ENCODE assay signal across 14 cellular contexts in the genomic region with DNA sequence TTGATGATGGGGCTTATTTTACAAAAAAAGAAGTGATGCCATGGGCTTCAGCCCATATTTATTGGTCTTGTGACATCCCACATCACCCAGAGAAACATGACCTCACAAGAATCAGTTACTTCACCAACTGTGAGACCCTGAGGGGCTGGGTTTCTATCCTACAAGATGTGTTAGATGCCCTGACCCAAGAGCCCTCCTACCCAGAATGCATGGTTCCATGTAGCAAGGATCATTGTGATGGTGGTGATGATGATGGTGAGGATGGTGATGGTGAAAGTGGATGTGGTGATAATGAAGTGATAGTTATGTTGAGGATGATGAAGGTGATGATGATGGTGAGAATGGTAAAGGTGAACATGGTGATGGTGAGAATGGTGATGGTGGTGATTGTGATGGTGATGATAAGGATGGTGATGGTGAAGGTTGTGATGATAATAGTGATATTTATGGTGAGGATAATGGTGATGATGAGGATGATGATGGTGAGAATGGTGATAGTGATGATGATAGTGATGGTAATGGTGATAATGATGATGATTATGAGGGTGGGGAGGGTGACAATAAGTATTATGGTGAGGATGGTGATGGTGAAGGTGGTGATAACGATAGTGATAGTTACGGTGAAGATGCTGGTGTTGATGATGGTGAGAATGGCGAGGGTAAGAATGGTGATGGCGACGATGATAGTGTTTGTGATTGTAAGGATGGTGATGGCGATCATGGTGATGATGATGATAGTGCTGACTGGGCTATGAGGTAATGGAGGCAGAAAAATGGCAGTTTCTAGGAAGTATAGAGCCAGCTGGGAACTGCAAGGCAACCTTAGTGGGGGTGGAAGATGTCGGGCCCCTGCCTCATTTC. TPM values are rescaled to one million over a fixed set of nuclear protein-coding genes. Genes with fewer than 3 reads are reported as not detected.
A peak's percentile ranks its signal among the peaks of the same experiment; 100 is the strongest.
DNase-seq lines count a peak whose midpoint lies in the region; ATAC-seq and TF ChIP-seq lines count a peak whose summit lies in the region.
"Not testable (repeated sequence)": the region's sequence is repeated elsewhere in the genome, so short reads cannot be mapped to it uniquely, and the experiment has no call there.
"Had no signal": no experiment of that assay in that cellular context is flagged by ENCODE, and none has a peak within 500 bp of the region (broad histone marks: within the 10 kb centered on the region; RNA-seq: fewer than 3 reads in every experiment).

No MANE protein-coding gene starts in this region.

- not testable (repeated sequence) for H2BK120ac ChIP-seq in H9 (ENCODE audit: low read depth, low read length, poor library complexity, severe bottlenecking); mesendoderm (ENCODE audit: low read depth, low read length); trophoblast cell (ENCODE audit: insufficient read depth, low read length, poor library complexity)

- not testable (repeated sequence) for H3K4me2 ChIP-seq in H9 (ENCODE audit: insufficient read depth, insufficient read length, low read length); mesendoderm (ENCODE audit: low read length); trophoblast cell (ENCODE audit: low read length)

- H3K9me3 Mint-ChIP-seq in H9: peaks cover 78 to 88% of the 10 kb centered on the region in 2 experiments
- peaks cover 21% of the 10 kb centered on the region for H3K9me3 Mint-ChIP-seq in activated T-cell treated with anti-CD3 and anti-CD28 coated beads, Interleukin-2, amount 50 U/mL, for 24 hours
- H3K9me3 Mint-ChIP-seq in stimulated activated memory B cell treated with anti-CD40 and anti-IgM and Interleukin-4, amounts not matched to agents 10 μg/mL and 1 μg/mL and 100 μg/mL, for 72 hours: not testable (repeated sequence)

- not testable (repeated sequence) for TF ChIP-seq CTCF in H9 (conservative IDR thresholded peaks at IDR 0.05)

- not testable (repeated sequence) for H2BK20ac ChIP-seq in H9 (ENCODE audit: low read depth, low read length, poor library complexity, severe bottlenecking)

- not testable (repeated sequence) for H3K4me3 Mint-ChIP-seq in H9; activated T-cell treated with anti-CD3 and anti-CD28 coated beads, Interleukin-2, amount 50 U/mL, for 24 hours; stimulated activated memory B cell treated with anti-CD40 and anti-IgM and Interleukin-4, amounts not matched to agents 10 μg/mL and 1 μg/mL and 100 μg/mL, for 72 hours

- not testable (repeated sequence) for H3K4me1 ChIP-seq in H9 (ENCODE audit: insufficient read depth, low read length); right cardiac atrium (ENCODE audit: control insufficient read depth, insufficient read depth, low read length); mesendoderm (ENCODE audit: control insufficient read depth, low read depth, low read length); trophoblast cell (ENCODE audit: control insufficient read depth in 1 of 2, insufficient read depth in 2 of 2, low read length in 2 of 2); aorta (ENCODE audit: control insufficient read depth in 1 of 2, insufficient read depth in 2 of 2, low read length in 2 of 2)

- ATAC-seq in esophagus mucosa (peak; percentile 72), right cardiac atrium (peak; percentile 59 to 65), aorta (ENCODE audit: low FRiP score) (peak; percentile 89)
- ATAC-seq in stimulated activated memory B cell treated with anti-CD40 and anti-IgM and Interleukin-4, amounts not matched to agents 10 μg/mL and 1 μg/mL and 100 μg/mL, for 72 hours: peak; percentile 71

- WGBS in H9 (ENCODE audit: extremely low coverage, insufficient read length, low lambda C conversion rate): 100% methylated on average over 6 of the region's 7 CpGs
- WGBS in right cardiac atrium: 56% methylated on average over 7 of the region's 7 CpGs
- 98% methylated on average over 5 of the region's 7 CpGs for WGBS in mesendoderm (ENCODE audit: extremely low coverage, insufficient coverage, low lambda C conversion rate)
- 100% methylated on average over 5 of the region's 7 CpGs for WGBS in trophoblast cell (ENCODE audit: extremely low coverage, insufficient coverage, insufficient read length)
- 65 to 67% methylated on average over 7 of the region's 7 CpGs for WGBS in aorta, 2 donors

- not testable (repeated sequence) for H3K4me3 ChIP-seq in right cardiac atrium (ENCODE audit: low read length); aorta (ENCODE audit: low read length in 2 of 2)
- peak overlapping the region; percentile 32 for H3K4me3 ChIP-seq in mesendoderm (ENCODE audit: low read length)
- peak overlapping the region; percentile 25 for H3K4me3 ChIP-seq in trophoblast cell (ENCODE audit: low read depth, low read length)

- H3K79me2 ChIP-seq in H9 (ENCODE audit: insufficient read depth, low read length); mesendoderm (ENCODE audit: control insufficient read depth, insufficient read depth, low read length); trophoblast cell (ENCODE audit: control insufficient read depth, insufficient read depth, low read length, poor library complexity): not testable (repeated sequence)

- intact Hi-C loops in right cardiac atrium (cut with DNase I); aorta (cut with DNase I): not testable (repeated sequence)

- H3K27ac ChIP-seq in H9 (ENCODE audit: insufficient read length, low read depth, low read length); right cardiac atrium (ENCODE audit: low read length); mesendoderm (ENCODE audit: low read depth, low read length); trophoblast cell (ENCODE audit: low read depth, low read length); aorta (ENCODE audit: low read depth in 1 of 2, low read length in 2 of 2): not testable (repeated sequence)

- not testable (repeated sequence) for H4K91ac ChIP-seq in H9 (ENCODE audit: insufficient read length, low read depth, low read length); trophoblast cell (ENCODE audit: low read depth, low read length)

- H4K12ac ChIP-seq in trophoblast cell (ENCODE audit: low read depth, low read length): not testable (repeated sequence)

- H4K5ac ChIP-seq in H9 (ENCODE audit: insufficient read length, low read depth, low read length); mesendoderm (ENCODE audit: low read length): not testable (repeated sequence)

- H3K27me3 Mint-ChIP-seq in H9 (ENCODE audit: low read depth); activated T-cell treated with anti-CD3 and anti-CD28 coated beads, Interleukin-2, amount 50 U/mL, for 24 hours; stimulated activated memory B cell treated with anti-CD40 and anti-IgM and Interleukin-4, amounts not matched to agents 10 μg/mL and 1 μg/mL and 100 μg/mL, for 72 hours: not testable (repeated sequence)

- H3K4me1 Mint-ChIP-seq in H9; activated T-cell treated with anti-CD3 and anti-CD28 coated beads, Interleukin-2, amount 50 U/mL, for 24 hours (ENCODE audit: low read depth); stimulated activated memory B cell treated with anti-CD40 and anti-IgM and Interleukin-4, amounts not matched to agents 10 μg/mL and 1 μg/mL and 100 μg/mL, for 72 hours: not testable (repeated sequence)

- not testable (repeated sequence) for H3T11ph ChIP-seq in H9 (ENCODE audit: low read length)

- not testable (repeated sequence) for H3K14ac ChIP-seq in H9 (ENCODE audit: insufficient read depth, low read length); trophoblast cell (ENCODE audit: low read length)

- not testable (repeated sequence) for H3K36me3 ChIP-seq in mesendoderm (ENCODE audit: control insufficient read depth, insufficient read depth, low read length); trophoblast cell (ENCODE audit: control insufficient read depth in 1 of 2, insufficient read depth in 2 of 2, low read length in 2 of 2); aorta (ENCODE audit: control insufficient read depth in 1 of 2, insufficient read depth in 2 of 2, low read length in 1 of 2)

- not testable (repeated sequence) for H3K9ac ChIP-seq in H9 (ENCODE audit: extremely low read depth, insufficient read length, low read length); mesendoderm (ENCODE audit: low read length); trophoblast cell (ENCODE audit: low read length)

- not testable (repeated sequence) for H3K23me2 ChIP-seq in H9 (ENCODE audit: insufficient read length, low read depth, low read length, poor library complexity, severe bottlenecking)

- not testable (repeated sequence) for H3K56ac ChIP-seq in H9 (ENCODE audit: insufficient read length, low read depth, low read length); mesendoderm (ENCODE audit: low read length)

- not testable (repeated sequence) for H3K27me3 ChIP-seq in H9 (ENCODE audit: insufficient read depth, low read length); right cardiac atrium (ENCODE audit: control insufficient read depth, insufficient read depth); mesendoderm (ENCODE audit: insufficient read depth, low read length, poor library complexity); trophoblast cell (ENCODE audit: insufficient read depth, low read length); aorta (ENCODE audit: control insufficient read depth in 1 of 2, insufficient read depth in 2 of 2, low read length in 1 of 2)

- H2AK5ac ChIP-seq in H9 (ENCODE audit: insufficient read length, low read length); mesendoderm (ENCODE audit: low read length); trophoblast cell (ENCODE audit: low read length): not testable (repeated sequence)

- not testable (repeated sequence) for H2BK15ac ChIP-seq in H9 (ENCODE audit: low read depth, low read length); mesendoderm (replicated peaks; ENCODE audit: low read depth)

- not testable (repeated sequence) for H2BK5ac ChIP-seq in H9 (ENCODE audit: insufficient read length, low read length); mesendoderm (ENCODE audit: low read length); trophoblast cell (ENCODE audit: low read depth, low read length, poor library complexity)

- H4K20me1 ChIP-seq in H9 (ENCODE audit: control insufficient read depth, insufficient read depth, insufficient read length): not testable (repeated sequence)

- not testable (repeated sequence) for H2BK12ac ChIP-seq in H9 (ENCODE audit: insufficient read length, low read depth, low read length); trophoblast cell (ENCODE audit: low read length)

- H4K8ac ChIP-seq in H9 (replicated peaks; ENCODE audit: insufficient read length, low read depth, low read length); mesendoderm (ENCODE audit: low read depth, low read length); trophoblast cell (ENCODE audit: low read depth, low read length): not testable (repeated sequence)

- not testable (repeated sequence) for H3K79me1 ChIP-seq in H9 (ENCODE audit: insufficient read depth, low read depth, low read length, poor library complexity, severe bottlenecking); mesendoderm (ENCODE audit: low read length); trophoblast cell (ENCODE audit: low read length)

- H3K18ac ChIP-seq in H9 (ENCODE audit: insufficient read length, low read depth, low read length); mesendoderm (ENCODE audit: low read length); trophoblast cell (ENCODE audit: low read length): not testable (repeated sequence)

- peaks cover 54% of the 10 kb centered on the region for H3K9me3 ChIP-seq in H9 (ENCODE audit: control insufficient read depth, low read depth, low read length)
- not testable (repeated sequence) for H3K9me3 ChIP-seq in right cardiac atrium (ENCODE audit: control insufficient read depth, low read length); aorta (ENCODE audit: control insufficient read depth, low read length)
- H3K9me3 ChIP-seq in trophoblast cell (ENCODE audit: insufficient read depth, low read depth, low read length): peaks cover 25% of the 10 kb centered on the region

- H3K36me3 Mint-ChIP-seq in H9 (ENCODE audit: insufficient read depth in 1 of 3, low read depth in 3 of 3): peaks cover 12 to 47% (median 23%) of the 10 kb centered on the region in 3 experiments
- H3K36me3 Mint-ChIP-seq in activated T-cell treated with anti-CD3 and anti-CD28 coated beads, Interleukin-2, amount 50 U/mL, for 24 hours (ENCODE audit: low read depth); stimulated activated memory B cell treated with anti-CD40 and anti-IgM and Interleukin-4, amounts not matched to agents 10 μg/mL and 1 μg/mL and 100 μg/mL, for 72 hours: not testable (repeated sequence)

- not testable (repeated sequence) for H2AFZ ChIP-seq in H9 (ENCODE audit: low read length); trophoblast cell (ENCODE audit: insufficient read depth, low read length, poor library complexity)

- DNase-seq in H9: peak; percentile 14
- DNase-seq in activated T-cell treated with anti-CD3 and anti-CD28 coated beads, Interleukin-2, amount 50 U/mL, for 24 hours: peak; percentile 3
- not testable (repeated sequence) for DNase-seq in right cardiac atrium, mesendoderm, trophoblast cell, aorta

- not testable (repeated sequence) for H3K27ac Mint-ChIP-seq in H9; activated T-cell treated with anti-CD3 and anti-CD28 coated beads, Interleukin-2, amount 50 U/mL, for 24 hours; stimulated activated memory B cell treated with anti-CD40 and anti-IgM and Interleukin-4, amounts not matched to agents 10 μg/mL and 1 μg/mL and 100 μg/mL, for 72 hours

- H3K23ac ChIP-seq in H9 (ENCODE audit: insufficient read length, low read depth, low read length); mesendoderm (ENCODE audit: low read length): not testable (repeated sequence)
- H3K23ac ChIP-seq in trophoblast cell (ENCODE audit: low read length): peak overlapping the region; percentile 10

- H3K4ac ChIP-seq in H9 (ENCODE audit: low read depth, low read length); mesendoderm (ENCODE audit: low read depth, low read length); trophoblast cell (ENCODE audit: low read depth, low read length): not testable (repeated sequence)

RNA-seq across cellular contexts. Expression of gene KCNJ18, which starts 28.5 kb away (rescaled TPM):
- total RNA-seq in H9 (2021) (not detected in 2 replicates), esophagus mucosa (not detected), right cardiac atrium (not detected), aorta (not detected)
- polyA plus RNA-seq in right cardiac atrium (not detected), aorta (not detected)
- not detected for polyA plus RNA-seq in mesendoderm (2013, experiment 1 of 2)
- polyA plus RNA-seq in mesendoderm (2013, experiment 2 of 2): not detected
- polyA plus RNA-seq in trophoblast cell (2013): not detected in 2 replicates
- total RNA-seq: Caco-2; CD4-positive, alpha-beta T cell; H1; HT-29 had no signal
- polyA plus RNA-seq: A549, BJ, H1 had no signal
